In the genomic region with DNA sequence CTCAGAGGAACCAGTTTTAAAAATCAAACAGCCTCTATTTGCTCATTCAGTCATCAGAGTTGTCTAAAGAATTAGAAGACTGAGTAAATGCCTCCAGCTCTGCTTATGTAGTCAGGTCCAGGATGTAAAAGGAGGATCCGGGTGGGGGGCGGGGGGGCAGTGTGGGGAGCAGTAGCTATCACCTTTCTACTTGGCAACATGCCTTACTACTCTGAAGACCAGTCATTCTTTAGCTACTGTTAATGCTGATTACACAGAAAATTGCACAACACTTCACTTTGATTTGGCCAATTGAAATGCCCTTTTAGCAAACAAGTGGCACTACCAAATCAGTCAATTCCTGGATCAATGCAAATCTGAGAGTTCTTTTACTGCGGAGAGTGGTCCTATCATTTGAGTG, we compare ENCODE assay signal across 23 cellular contexts.
DNase-seq lines count a peak whose midpoint lies in the region; FAIRE-seq and TF ChIP-seq lines count a peak whose summit lies in the region.
"Had no signal": no experiment of that assay in that cellular context is flagged by ENCODE, and none has a peak within 500 bp of the region (broad histone marks: within the 10 kb centered on the region; RNA-seq: fewer than 3 reads in every experiment).

No MANE protein-coding gene starts in this region.

- H3K4me1 Mint-ChIP-seq in MCF 10A (ENCODE audit: insufficient read depth, unreplicated experiment) = no peaks in the 10 kb centered on the region
- H3K4me1 Mint-ChIP-seq in activated naive CD8-positive, alpha-beta T cell treated with anti-CD3 and anti-CD28 coated beads for 36 hours = no peaks in the 10 kb centered on the region
- H3K4me1 Mint-ChIP-seq: activated CD4-positive, alpha-beta T cell treated with anti-CD3 and anti-CD28 coated beads for 36 hours had no signal

- in situ Hi-C loops in T47D (cut with HindIII; ENCODE audit: low pct_unique_long_range_greater_than_20kb, low sequenced_read_pairs) = no loop called here

- no peaks in the 10 kb centered on the region for H3K36me3 Mint-ChIP-seq in MCF 10A (ENCODE audit: insufficient read depth, unreplicated experiment)
- H3K36me3 Mint-ChIP-seq in activated naive CD8-positive, alpha-beta T cell treated with anti-CD3 and anti-CD28 coated beads for 36 hours = no peaks in the 10 kb centered on the region

- CTCF ChIA-PET in MCF 10A (lab: Yijun Ruan, JAX) = interaction anchor here (0.8 kb wide), 1 partner anchor 272 kb away, joined by 3 read pairs; no protein-coding TSS in a partner anchor

- no peak overlapping the region for H3K27ac Mint-ChIP-seq in MCF 10A (ENCODE audit: low read depth, unreplicated experiment)
- H3K27ac Mint-ChIP-seq in activated naive CD8-positive, alpha-beta T cell treated with anti-CD3 and anti-CD28 coated beads for 36 hours = no peak overlapping the region
- H3K27ac Mint-ChIP-seq: activated CD4-positive, alpha-beta T cell treated with anti-CD3 and anti-CD28 coated beads for 36 hours; dendritic cell treated with granulocyte-macrophage colony-stimulating factor and Interleukin-4, amounts not matched to agents 40 ng/mL and 50 ng/mL, for 4 days had no signal

- peaks cover 62% of the 10 kb centered on the region for H3K27me3 Mint-ChIP-seq in MCF 10A (ENCODE audit: insufficient read depth, unreplicated experiment)
- no peaks in the 10 kb centered on the region for H3K27me3 Mint-ChIP-seq in activated naive CD8-positive, alpha-beta T cell treated with anti-CD3 and anti-CD28 coated beads for 36 hours
- H3K27me3 Mint-ChIP-seq: activated CD4-positive, alpha-beta T cell treated with anti-CD3 and anti-CD28 coated beads for 36 hours; dendritic cell treated with granulocyte-macrophage colony-stimulating factor and Interleukin-4, amounts not matched to agents 40 ng/mL and 50 ng/mL, for 4 days had no signal

- POLR2A ChIA-PET in MCF 10A (lab: Yijun Ruan, JAX) = no interaction called here

- intact Hi-C loops in MCF 10A (cut with micrococcal nuclease) = no loop called here

- no peak overlapping the region for H3K4me3 ChIP-seq in bronchial epithelial cell (ENCODE audit: low read depth, low read length)
- H3K4me3 ChIP-seq: lower lobe of right lung, mucosa of descending colon, SJCRH30 had no signal

- no peaks in the 10 kb centered on the region for H3K9me3 Mint-ChIP-seq in MCF 10A (ENCODE audit: unreplicated experiment)
- H3K9me3 Mint-ChIP-seq in activated naive CD8-positive, alpha-beta T cell treated with anti-CD3 and anti-CD28 coated beads for 36 hours = no peaks in the 10 kb centered on the region

- DNase-seq in T47D (ENCODE audit: low read depth in 1 of 2, low spot score in 1 of 2) (peak; percentile 13 to 73), MCF 10A (ENCODE audit: unreplicated experiment) (no peak), NCI-H146 treated with DMSO at 0.1 percent for 48 hours (lab: John Stamatoyannopoulos, UW; ENCODE audit: unreplicated experiment) (peak; percentile 45), NCI-H345 (lab: John Stamatoyannopoulos, UW) (peak; percentile 95), bronchial epithelial cell (ENCODE audit: low read depth) (peak; percentile 22), SK-N-DZ (ENCODE audit: low spot score) (no peak)
- no peak for DNase-seq in activated naive CD4-positive, alpha-beta T cell treated with anti-CD3 and anti-CD28 coated beads, Interleukin-2, amount 50 U/mL, for 16 hours
- DNase-seq in activated naive CD8-positive, alpha-beta T cell treated with anti-CD3 and anti-CD28 coated beads for 36 hours = no peak
- DNase-seq: activated CD4-positive, alpha-beta T cell treated with anti-CD3 and anti-CD28 coated beads for 36 hours; activated CD8-positive, alpha-beta memory T cell treated with anti-CD3 and anti-CD28 coated beads for 24 hours; activated naive CD4-positive, alpha-beta T cell treated with Interleukin-2 at 50 U/mL for 16 hours; activated T-cell treated with anti-CD3 and anti-CD28 coated beads, Interleukin-2, amount 50 U/mL, for 48 hours; amygdala; BE2C; Calu3; lower lobe of right lung; mucosa of descending colon; NCI-H526 treated with DMSO at 0.1 percent for 48 hours; SJCRH30; T-helper 1 cell had no signal

- H3K36me3 ChIP-seq in bronchial epithelial cell (ENCODE audit: control insufficient read depth, insufficient read depth, low read length) = no peaks in the 10 kb centered on the region
- H3K36me3 ChIP-seq: BE2C, lower lobe of right lung, SJCRH30 had no signal

- no peak overlapping the region for H3K4me3 Mint-ChIP-seq in MCF 10A (ENCODE audit: unreplicated experiment)
- no peak overlapping the region for H3K4me3 Mint-ChIP-seq in activated naive CD8-positive, alpha-beta T cell treated with anti-CD3 and anti-CD28 coated beads for 36 hours
- H3K4me3 Mint-ChIP-seq: activated CD4-positive, alpha-beta T cell treated with anti-CD3 and anti-CD28 coated beads for 36 hours; dendritic cell treated with granulocyte-macrophage colony-stimulating factor and Interleukin-4, amounts not matched to agents 40 ng/mL and 50 ng/mL, for 4 days had no signal

- BruUV-seq in MCF 10A (replicated peaks; lab: Mats Ljungman, UMichigan) = no TSS peak

- no peak for FAIRE-seq in bronchial epithelial cell (lab: Jason Lieb, UNC)
- FAIRE-seq: A204.1, G401.6 had no signal

- H3K27me3 ChIP-seq in bronchial epithelial cell (ENCODE audit: control insufficient read depth, insufficient read depth, low read length) = no peaks in the 10 kb centered on the region
- H3K27me3 ChIP-seq: BE2C, SJCRH30 had no signal

- TF ChIP-seq CTCF in MCF 10A (IDR thresholded peaks at IDR 0.05; ENCODE audit: unreplicated experiment) (no peak), bronchial epithelial cell (IDR thresholded peaks at IDR 0.05; ENCODE audit: insufficient read depth, low read length, severe bottlenecking) (no peak)

Comparison
In these comparisons a context has a peak if more than half of its experiments do, and no peak if none do; other contexts are left out.
1. DNase-seq: peak in T47D (2 of 2), NCI-H146 treated with DMSO at 0.1 percent for 48 hours (single experiment), NCI-H345 (single experiment) and bronchial epithelial cell (single experiment); none in MCF 10A (single experiment), SK-N-DZ (single experiment), activated naive CD4-positive, alpha-beta T cell treated with anti-CD3 and anti-CD28 coated beads, Interleukin-2, amount 50 U/mL, for 16 hours (single experiment) and activated naive CD8-positive, alpha-beta T cell treated with anti-CD3 and anti-CD28 coated beads for 36 hours (single experiment).